Comparison of ENCODE assay signal across 21 cellular contexts in the genomic region with DNA sequence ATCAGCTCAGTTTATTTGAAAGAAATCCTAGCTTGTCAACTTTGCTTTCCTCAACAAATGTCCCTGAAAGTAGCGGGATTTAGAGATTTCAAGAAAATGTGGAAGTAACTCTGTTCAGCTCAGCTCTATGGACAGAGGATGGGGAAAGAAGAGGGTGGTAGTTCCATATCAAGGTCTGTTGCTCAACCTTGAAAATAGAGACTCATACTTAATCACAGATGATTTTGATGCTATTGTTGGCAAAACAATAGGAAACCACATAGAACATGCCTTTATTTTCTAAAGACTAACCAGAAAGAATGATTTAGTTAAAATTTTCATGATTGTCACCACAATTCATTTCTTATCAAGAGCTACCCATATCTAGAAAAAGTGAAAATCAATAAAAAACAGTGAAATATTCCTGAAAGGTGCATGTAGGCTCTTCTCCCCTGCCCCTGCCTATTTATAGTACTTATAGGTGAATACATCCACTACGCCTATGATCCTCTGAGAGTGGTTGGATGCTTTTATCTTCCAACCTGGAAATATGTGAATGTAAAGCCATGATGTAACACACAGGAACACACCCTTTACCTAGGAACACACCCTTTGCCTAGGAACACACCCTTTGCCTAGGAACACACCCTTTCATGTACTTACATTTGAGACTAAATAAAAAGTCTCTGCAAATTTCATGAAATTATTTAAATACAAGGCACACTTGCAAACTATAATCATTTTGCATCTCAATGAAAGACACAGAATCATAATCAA.
A peak's percentile ranks its signal among the peaks of the same experiment; 100 is the strongest.
DNase-seq lines count a peak whose midpoint lies in the region; ATAC-seq, FAIRE-seq and TF ChIP-seq lines count a peak whose summit lies in the region.
"Had no signal": no experiment of that assay in that cellular context is flagged by ENCODE, and none has a peak within 500 bp of the region (broad histone marks: within the 10 kb centered on the region; RNA-seq: fewer than 3 reads in every experiment).

No MANE protein-coding gene starts in this region.

- H3K27ac Mint-ChIP-seq in astrocyte (ENCODE audit: unreplicated experiment) (no peak overlapping the region), glutamatergic neuron (ENCODE audit: unreplicated experiment) (no peak overlapping the region)
- H3K27ac Mint-ChIP-seq: activated T-helper 17 cell treated with anti-CD3 and anti-CD28 coated beads, Interleukin-2, amount 50 U/mL, for 72 hours; stimulated activated naive CD8-positive, alpha-beta T cell treated with anti-CD3 and anti-CD28 coated beads, Interleukin-15, Interleukin-2, amounts not matched to agents 100 ng/mL and 50 ng/mL, for 24 hours had no signal

- H3K4me1 Mint-ChIP-seq in astrocyte (ENCODE audit: low read depth, unreplicated experiment) (peaks cover 6% of the 10 kb centered on the region), glutamatergic neuron (ENCODE audit: low read depth, unreplicated experiment) (peaks cover 11% of the 10 kb centered on the region)
- H3K4me1 Mint-ChIP-seq: activated T-helper 17 cell treated with anti-CD3 and anti-CD28 coated beads, Interleukin-2, amount 50 U/mL, for 72 hours; central memory CD8-positive, alpha-beta T cell had no signal

- ATAC-seq in left colon: peak; percentile 97
- no peak for ATAC-seq in GM18502 (IDR thresholded peaks at IDR 0.05; ENCODE audit: poor library complexity, unreplicated experiment)
- ATAC-seq in HG03469 (IDR thresholded peaks at IDR 0.05; ENCODE audit: unreplicated experiment): no peak
- ATAC-seq: activated T-helper 17 cell treated with anti-CD3 and anti-CD28 coated beads, Interleukin-2, amount 50 U/mL, for 72 hours; left lobe of liver; right cardiac atrium; Right ventricle myocardium inferior had no signal

- H3K4me2 ChIP-seq in astrocyte (ENCODE audit: low read length): no peak overlapping the region

- no peaks in the 10 kb centered on the region for H3K27me3 Mint-ChIP-seq in astrocyte (ENCODE audit: low read depth, unreplicated experiment)
- H3K27me3 Mint-ChIP-seq in glutamatergic neuron (ENCODE audit: unreplicated experiment): peaks cover 2% of the 10 kb centered on the region
- H3K27me3 Mint-ChIP-seq: stimulated activated naive CD8-positive, alpha-beta T cell treated with anti-CD3 and anti-CD28 coated beads, Interleukin-15, Interleukin-2, amounts not matched to agents 100 ng/mL and 50 ng/mL, for 24 hours had no signal

- FAIRE-seq in astrocyte (lab: Jason Lieb, UNC): no peak

- H3K4me3 ChIP-seq in astrocyte (ENCODE audit: insufficient read depth, low read depth, low read length): no peak overlapping the region
- H3K4me3 ChIP-seq: upper lobe of left lung had no signal

- H3K9ac ChIP-seq in astrocyte (ENCODE audit: low read length): no peak overlapping the region

- no peaks in the 10 kb centered on the region for H3K27me3 ChIP-seq in astrocyte (ENCODE audit: insufficient read depth, low read length)
- H3K27me3 ChIP-seq: BE2C, neutrophil, upper lobe of left lung had no signal

- peak; percentile 29 for DNase-seq in NCI-H1105 treated with DMSO at 0.1 percent for 48 hours (lab: John Stamatoyannopoulos, UW)
- no peak for DNase-seq in NCI-H1105 (lab: John Stamatoyannopoulos, UW)
- peak; percentile 39 for DNase-seq in NCI-H146 treated with DMSO at 0.1 percent for 48 hours (lab: John Stamatoyannopoulos, UW; ENCODE audit: unreplicated experiment)
- peak; percentile 22 for DNase-seq in astrocyte (ENCODE audit: low read depth)
- no peak for DNase-seq in left colon
- DNase-seq in glutamatergic neuron: no peak
- DNase-seq: activated CD8-positive, alpha-beta memory T cell treated with anti-CD3 and anti-CD28 coated beads for 24 hours; BE2C; effector CD4-positive, alpha-beta T cell; right cardiac atrium; upper lobe of left lung; WERI-Rb-1 had no signal

- no peaks in the 10 kb centered on the region for H4K20me1 ChIP-seq in astrocyte (ENCODE audit: insufficient read depth, low read length)

- no peaks in the 10 kb centered on the region for H3K36me3 ChIP-seq in astrocyte (ENCODE audit: insufficient read depth, low read length)
- H3K36me3 ChIP-seq: BE2C, neutrophil, upper lobe of left lung, WERI-Rb-1 had no signal

- H3K9me3 Mint-ChIP-seq in astrocyte (ENCODE audit: unreplicated experiment) (no peaks in the 10 kb centered on the region), glutamatergic neuron (ENCODE audit: unreplicated experiment) (no peaks in the 10 kb centered on the region)
- H3K9me3 Mint-ChIP-seq: activated T-helper 17 cell treated with anti-CD3 and anti-CD28 coated beads, Interleukin-2, amount 50 U/mL, for 72 hours; central memory CD8-positive, alpha-beta T cell; stimulated activated naive CD8-positive, alpha-beta T cell treated with anti-CD3 and anti-CD28 coated beads, Interleukin-15, Interleukin-2, amounts not matched to agents 100 ng/mL and 50 ng/mL, for 24 hours had no signal

- H3K4me1 ChIP-seq in astrocyte (ENCODE audit: insufficient read depth, low read length): no peaks in the 10 kb centered on the region
- H3K4me1 ChIP-seq: BE2C, upper lobe of left lung had no signal

- H3K9me3 ChIP-seq in astrocyte (ENCODE audit: insufficient read depth, low read depth, low read length): no peaks in the 10 kb centered on the region
- H3K9me3 ChIP-seq: BE2C, neutrophil, upper lobe of left lung had no signal

- TF ChIP-seq CTCF in astrocyte (IDR thresholded peaks at IDR 0.05; ENCODE audit: insufficient read depth, low read depth, low read length) (no peak), glutamatergic neuron (IDR thresholded peaks at IDR 0.05; ENCODE audit: partially characterized antibody, unreplicated experiment) (no peak)

- intact Hi-C loops in left colon (cut with DNase I, micrococcal nuclease): no loop called here

- H3K4me3 Mint-ChIP-seq in astrocyte (ENCODE audit: unreplicated experiment) (no peak overlapping the region), glutamatergic neuron (ENCODE audit: unreplicated experiment) (no peak overlapping the region)
- H3K4me3 Mint-ChIP-seq: activated T-helper 17 cell treated with anti-CD3 and anti-CD28 coated beads, Interleukin-2, amount 50 U/mL, for 72 hours; central memory CD8-positive, alpha-beta T cell; stimulated activated naive CD8-positive, alpha-beta T cell treated with anti-CD3 and anti-CD28 coated beads, Interleukin-15, Interleukin-2, amounts not matched to agents 100 ng/mL and 50 ng/mL, for 24 hours had no signal

- no peak overlapping the region for H2AFZ ChIP-seq in astrocyte (ENCODE audit: low read depth, low read length)

- H3K27ac ChIP-seq in astrocyte (ENCODE audit: low read depth, low read length): no peak overlapping the region
- H3K27ac ChIP-seq: 22Rv1, neutrophil, upper lobe of left lung, WERI-Rb-1 had no signal

- no peaks in the 10 kb centered on the region for H3K79me2 ChIP-seq in astrocyte (ENCODE audit: insufficient read depth, low read length)

- no peaks in the 10 kb centered on the region for H3K36me3 Mint-ChIP-seq in astrocyte (ENCODE audit: low read depth, unreplicated experiment)
- H3K36me3 Mint-ChIP-seq in glutamatergic neuron (ENCODE audit: unreplicated experiment): no peaks in the 10 kb centered on the region

Comparison
In these comparisons a context has a peak if more than half of its experiments do, and no peak if none do; other contexts are left out.
1. DNase-seq: peak in NCI-H1105 treated with DMSO at 0.1 percent for 48 hours (single experiment), NCI-H146 treated with DMSO at 0.1 percent for 48 hours (single experiment) and astrocyte (single experiment); none in NCI-H1105 (single experiment), left colon (0 of 2) and glutamatergic neuron (single experiment).